8 cellular contexts compared by ENCODE assay signal in genomic region chr14:23988229-23988609, GRCh38. TPM values are rescaled to one million over a fixed set of nuclear protein-coding genes. Genes with fewer than 3 reads are reported as not detected.
DNase-seq lines count a peak whose midpoint lies in the region; ATAC-seq and TF ChIP-seq lines count a peak whose summit lies in the region.
"Not testable (repeated sequence)": the region's sequence is repeated elsewhere in the genome, so short reads cannot be mapped to it uniquely, and the experiment has no call there.

No MANE protein-coding gene starts in this region.

- H3K36me3 Mint-ChIP-seq in activated naive CD8-positive, alpha-beta T cell treated with anti-CD3 and anti-CD28 coated beads for 36 hours; glutamatergic neuron (ENCODE audit: unreplicated experiment); nephron (ENCODE audit: low read depth): not testable (repeated sequence)

- not testable (repeated sequence) for H3K27ac Mint-ChIP-seq in activated naive CD8-positive, alpha-beta T cell treated with anti-CD3 and anti-CD28 coated beads for 36 hours; glutamatergic neuron (ENCODE audit: unreplicated experiment)
- peak overlapping the region; percentile 30 to 92 (median 81) for H3K27ac Mint-ChIP-seq in nephron

- not testable (repeated sequence) for DNase-seq in DND-41; Panc1 (ENCODE audit: low read depth, low spot score); activated naive CD8-positive, alpha-beta T cell treated with anti-CD3 and anti-CD28 coated beads for 36 hours; glutamatergic neuron

- H3K27me3 Mint-ChIP-seq in activated naive CD8-positive, alpha-beta T cell treated with anti-CD3 and anti-CD28 coated beads for 36 hours; glutamatergic neuron (ENCODE audit: unreplicated experiment); nephron (ENCODE audit: low read depth): not testable (repeated sequence)

- CTCF ChIA-PET in Panc1 (lab: Charles Lee) = not testable (repeated sequence)

- not testable (repeated sequence) for TF ChIP-seq CTCF in DND-41 (IDR thresholded peaks at IDR 0.05; ENCODE audit: borderline replicate concordance, extremely low read depth, low read length, poor library complexity, severe bottlenecking); Panc1 (IDR thresholded peaks at IDR 0.05); glutamatergic neuron (IDR thresholded peaks at IDR 0.05; ENCODE audit: partially characterized antibody, unreplicated experiment); nephron (IDR thresholded peaks at IDR 0.05; ENCODE audit: unreplicated experiment in 3 of 3)

- H3K9ac ChIP-seq in DND-41 (ENCODE audit: low read depth, low read length) = peak overlapping the region; percentile 74
- H3K9ac ChIP-seq in stomach smooth muscle (ENCODE audit: low read length in 2 of 2) = not testable (repeated sequence)

- not testable (repeated sequence) for BruUV-seq in Panc1 (replicated peaks; lab: Mats Ljungman, UMichigan)

- H3K9me3 Mint-ChIP-seq in activated naive CD8-positive, alpha-beta T cell treated with anti-CD3 and anti-CD28 coated beads for 36 hours; glutamatergic neuron (ENCODE audit: unreplicated experiment); nephron: not testable (repeated sequence)

- H3K36me3 ChIP-seq in DND-41 (ENCODE audit: insufficient read depth, low read length); Panc1 (ENCODE audit: control insufficient read depth, insufficient read depth, low read length); stomach smooth muscle (ENCODE audit: control insufficient read depth in 2 of 2, insufficient read depth in 2 of 2, low read length in 2 of 2): not testable (repeated sequence)

- H3K9me3 ChIP-seq in DND-41 (ENCODE audit: insufficient read depth, low read length, severe bottlenecking); Panc1 (ENCODE audit: control insufficient read depth, insufficient read depth, low read depth, low read length); stomach smooth muscle (ENCODE audit: control insufficient read depth in 2 of 2, low read length in 2 of 2): not testable (repeated sequence)

- peak overlapping the region; percentile 67; the same call in 1 of the 2 replicates for H2AFZ ChIP-seq in DND-41 (ENCODE audit: low read depth, low read length)

- H3K79me2 ChIP-seq in DND-41 (ENCODE audit: insufficient read depth, low read length) = peaks cover 15% of the 10 kb centered on the region

- not testable (repeated sequence) for H3K27me3 ChIP-seq in DND-41 (ENCODE audit: insufficient read depth, low read length, poor library complexity); Panc1 (ENCODE audit: control insufficient read depth, insufficient read depth, low read length); stomach smooth muscle (ENCODE audit: control insufficient read depth in 1 of 2, insufficient read depth in 2 of 2, low read length in 2 of 2)

- peak overlapping the region; percentile 89 for H3K27ac ChIP-seq in DND-41 (ENCODE audit: low read length)
- H3K27ac ChIP-seq in Panc1 (ENCODE audit: low read length); stomach smooth muscle (ENCODE audit: low read length): not testable (repeated sequence)

- H4K20me1 ChIP-seq in DND-41 (ENCODE audit: insufficient read depth, low read length) = not testable (repeated sequence)

- POLR2A ChIA-PET in Panc1 (lab: Charles Lee) = not testable (repeated sequence)

- H3K4me3 ChIP-seq in DND-41 (ENCODE audit: low read depth in 1 of 2, low read length in 2 of 2) (peak overlapping the region; percentile 39 to 63; a peak in 2 of 4 replicates), Panc1 (ENCODE audit: low read depth in 2 of 2, low read length in 2 of 2) (peak overlapping the region; percentile 23 to 41; a peak in 3 of 4 replicates), stomach smooth muscle (ENCODE audit: low read length in 2 of 2) (peak overlapping the region; percentile 68 to 74)

- H3K4me2 ChIP-seq in DND-41 (ENCODE audit: insufficient read depth, low read length) = peak overlapping the region; percentile 76

- in situ Hi-C loops in Panc1 (cut with HindIII; ENCODE audit: low pct_unique_long_range_greater_than_20kb, low sequenced_read_pairs) = not testable (repeated sequence)

- peaks cover 58% of the 10 kb centered on the region for H3K4me1 ChIP-seq in DND-41 (ENCODE audit: insufficient read depth, low read length)
- not testable (repeated sequence) for H3K4me1 ChIP-seq in Panc1 (ENCODE audit: control insufficient read depth, insufficient read depth, low read length); stomach smooth muscle (ENCODE audit: control insufficient read depth, insufficient read depth, low read length)

- peak; percentile 12; the same call in 2 of the 3 replicates for ATAC-seq in DND-41 (ENCODE audit: insufficient read depth, low read depth)
- peak; percentile 16 for ATAC-seq in GM21526 (IDR thresholded peaks at IDR 0.05; ENCODE audit: low FRiP score, unreplicated experiment)
- peak; percentile 10 for ATAC-seq in HG03139 (IDR thresholded peaks at IDR 0.05; ENCODE audit: unreplicated experiment)
- ATAC-seq in Panc1 = peak; percentile 74

- intact Hi-C loops in Panc1 (cut with micrococcal nuclease; ENCODE audit: unreplicated experiment) = not testable (repeated sequence)

- H3K4me1 Mint-ChIP-seq in activated naive CD8-positive, alpha-beta T cell treated with anti-CD3 and anti-CD28 coated beads for 36 hours = peaks cover 22% of the 10 kb centered on the region
- peaks cover 10% of the 10 kb centered on the region for H3K4me1 Mint-ChIP-seq in glutamatergic neuron (ENCODE audit: low read depth, unreplicated experiment)
- peaks cover 43% of the 10 kb centered on the region for H3K4me1 Mint-ChIP-seq in nephron

- H3K4me3 Mint-ChIP-seq in activated naive CD8-positive, alpha-beta T cell treated with anti-CD3 and anti-CD28 coated beads for 36 hours = peak overlapping the region; percentile 59
- peak overlapping the region; percentile 8 for H3K4me3 Mint-ChIP-seq in glutamatergic neuron (ENCODE audit: unreplicated experiment)
- peak overlapping the region; percentile 77 to 79 (median 79) for H3K4me3 Mint-ChIP-seq in nephron

RNA-seq across cellular contexts. Expression of gene DHRS4L2, which starts 0.5 kb away (rescaled TPM):
- 8.0 TPM for total RNA-seq in Panc1 (2021; ENCODE audit: unreplicated experiment)
- polyA plus RNA-seq in Panc1 (2012; ENCODE audit: insufficient read length) = 5.2 TPM
- 10 to 100 TPM; 18.1 to 20.8 TPM for total RNA-seq in activated naive CD8-positive, alpha-beta T cell treated with anti-CD3 and anti-CD28 coated beads for 36 hours
- total RNA-seq in glutamatergic neuron (ENCODE audit: unreplicated experiment) = 10.4 TPM

RNA-seq across cellular contexts. Expression of gene DHRS4, which starts 34.6 kb away (rescaled TPM):
- total RNA-seq in Panc1 (2021; ENCODE audit: unreplicated experiment) (13.5 TPM), glutamatergic neuron (ENCODE audit: unreplicated experiment) (6.1 TPM)
- 26.6 TPM for polyA plus RNA-seq in Panc1 (2012; ENCODE audit: insufficient read length)
- 10 to 100 TPM; 18.0 to 21.4 TPM for total RNA-seq in activated naive CD8-positive, alpha-beta T cell treated with anti-CD3 and anti-CD28 coated beads for 36 hours

Comparison
In these comparisons a context has a peak if more than half of its experiments do, and no peak if none do; other contexts are left out.
1. ATAC-seq: peak in every context shown above with its lines; median percentile 74 in Panc1; 16 in GM21526; 12 in DND-41; 10 in HG03139.
2. H3K4me3 Mint-ChIP-seq: peak in every context shown above with its lines; median percentile 79 in nephron; 59 in activated naive CD8-positive, alpha-beta T cell treated with anti-CD3 and anti-CD28 coated beads for 36 hours; 8 in glutamatergic neuron.